In genomic region chr11:47355283-47356128, GRCh38 we compare ENCODE assay signal across 8 cellular contexts. TPM values are rescaled to one million over a fixed set of nuclear protein-coding genes. Genes with fewer than 3 reads are reported as not detected.
DNase-seq lines count a peak whose midpoint lies in the region; ATAC-seq and TF ChIP-seq lines count a peak whose summit lies in the region.

No MANE protein-coding gene starts in this region.

- H3K27ac Mint-ChIP-seq in progenitor cell of endocrine pancreas = peak overlapping the region; percentile 46

- peak; percentile 48 for TF ChIP-seq POLR2A in HCT116 (IDR thresholded peaks at IDR 0.05; ENCODE audit: borderline replicate concordance, extremely low read depth, insufficient read depth, insufficient read length)

- H4K20me1 ChIP-seq in HCT116 (ENCODE audit: insufficient read depth) = no peaks in the 10 kb centered on the region

- no peaks in the 10 kb centered on the region for H3K9me3 Mint-ChIP-seq in progenitor cell of endocrine pancreas (ENCODE audit: low read depth)

- H3K9me3 ChIP-seq in BE2C (no peaks in the 10 kb centered on the region), HCT116 (ENCODE audit: control insufficient read depth in 1 of 2, insufficient read depth in 1 of 2, low read depth in 1 of 2, low read length in 2 of 2) (no peaks in the 10 kb centered on the region), ascending aorta (no peaks in the 10 kb centered on the region), right cardiac atrium (ENCODE audit: control insufficient read depth, low read length) (no peaks in the 10 kb centered on the region)

- CTCF ChIA-PET in HCT116 (lab: Charles Lee) = interaction anchor here (0.5 to 2.0 kb wide), 23 partner anchors 19 to 1021 kb away, joined by 3 to 11 read pairs (median 4); partner anchors contain the start of gene ACP2

- peak overlapping the region; percentile 63 for H3K4me2 ChIP-seq in HCT116 (ENCODE audit: low read length)

- no peak overlapping the region for H2AFZ ChIP-seq in HCT116 (ENCODE audit: low read depth, low read length, poor library complexity, severe bottlenecking)

- peak overlapping the region; percentile 72 for H3K4me3 Mint-ChIP-seq in progenitor cell of endocrine pancreas (ENCODE audit: low read depth)

- no peaks in the 10 kb centered on the region for H3K27me3 ChIP-seq in BE2C
- H3K27me3 ChIP-seq in HCT116 (ENCODE audit: insufficient read depth, low read length) = no peaks in the 10 kb centered on the region
- no peaks in the 10 kb centered on the region for H3K27me3 ChIP-seq in ascending aorta
- no peaks in the 10 kb centered on the region for H3K27me3 ChIP-seq in right cardiac atrium (ENCODE audit: control insufficient read depth, insufficient read depth)

- H3K4me3 ChIP-seq in BE2C (ENCODE audit: low read depth, low read length) = peak overlapping the region; percentile 32
- H3K4me3 ChIP-seq in HCT116 (replicated peaks in 1 of 2; ENCODE audit: low read depth in 1 of 2, low read length in 2 of 2) = peak overlapping the region; percentile 13 to 42
- H3K4me3 ChIP-seq in ascending aorta = peak overlapping the region; percentile 65
- peak overlapping the region; percentile 59 for H3K4me3 ChIP-seq in right cardiac atrium (ENCODE audit: low read length)

- peak; percentile 99 for TF ChIP-seq RAD21 in HCT116 (IDR thresholded peaks at IDR 0.05; ENCODE audit: low read depth)

- H3K27me3 Mint-ChIP-seq in progenitor cell of endocrine pancreas = no peaks in the 10 kb centered on the region

- 30% methylated on average over 47 of the region's 47 CpGs for WGBS in right cardiac atrium

- no peaks in the 10 kb centered on the region for H3K79me2 ChIP-seq in HCT116 (ENCODE audit: insufficient read depth, low read length)

- no peaks in the 10 kb centered on the region for H3K9me2 ChIP-seq in HCT116 (ENCODE audit: insufficient read depth)

- H3K4me1 Mint-ChIP-seq in progenitor cell of endocrine pancreas (ENCODE audit: low read depth) = peaks cover 2% of the 10 kb centered on the region

- TF ChIP-seq CTCF in BE2C (IDR thresholded peaks at IDR 0.05; ENCODE audit: low read depth, low read length) (peak; percentile 86), HCT116 (IDR thresholded peaks at IDR 0.05 in 2 of 3, conservative IDR thresholded peaks at IDR 0.05 in 1 of 3; ENCODE audit: borderline replicate concordance in 1 of 3, insufficient read depth in 1 of 3, low read depth in 2 of 3, low read length in 2 of 3) (peak; percentile 96 to 100 (median 98)), ascending aorta (IDR thresholded peaks at IDR 0.05) (peak; percentile 88 to 94 (median 92)), progenitor cell of endocrine pancreas (IDR thresholded peaks at IDR 0.05; ENCODE audit: unreplicated experiment) (peak; percentile 97)

- peak overlapping the region; percentile 8; the same call in 1 of the 2 replicates for H3K27ac ChIP-seq in HCT116 (ENCODE audit: low read depth, low read length)
- H3K27ac ChIP-seq in ascending aorta = no peak overlapping the region
- peak overlapping the region; percentile 1 for H3K27ac ChIP-seq in right cardiac atrium (ENCODE audit: low read length)

- POLR2A ChIA-PET in HCT116 (lab: Charles Lee) = interaction anchor here (0.9 kb wide), 1 partner anchor 107 kb away, joined by 3 read pairs; the partner anchor contains the start of gene ACP2

- ATAC-seq in HCT116 (peak; percentile 95), right cardiac atrium (peak; percentile 54 to 57), HG02678 (IDR thresholded peaks at IDR 0.05; ENCODE audit: unreplicated experiment) (no peak), GM21360 (IDR thresholded peaks at IDR 0.05; ENCODE audit: unreplicated experiment) (no peak)

- no TSS peak for BruUV-seq in HCT116 (replicated peaks; lab: Mats Ljungman, UMichigan)

- 0 out of 2 replicates have a peak overlapping the region, but pooled peaks have one; percentile 30 for H3K9ac ChIP-seq in HCT116 (ENCODE audit: low read length)

- RAD21 ChIA-PET in HCT116 (lab: Charles Lee; ENCODE audit: low non-redundant PET in 1 of 2, low total read pairs in 2 of 2, uncharacterized antibody in 2 of 2, unreplicated experiment in 2 of 2) = interaction anchor here (0.7 to 0.9 kb wide), 4 partner anchors 121 to 672 kb away, joined by 3 to 5 read pairs (median 4); no protein-coding TSS in a partner anchor

- intact Hi-C loops in HCT116 (cut with micrococcal nuclease) (loop anchor here (1.0 to 10.0 kb wide), 5 partner anchors 85 to 466 kb away; partner anchors contain the start of genes MADD and NR1H3), ascending aorta (cut with DNase I) (loop anchor here (1.0 to 2.0 kb wide), 2 partner anchors 97 to 179 kb away; partner anchors contain the start of gene ARFGAP2), right cardiac atrium (cut with DNase I) (loop anchor here (2.0 to 10.0 kb wide), 5 partner anchors 81 to 179 kb away; partner anchors contain the start of genes MADD (in 2 of the 4), NR1H3 (in 2 of the 4), ARFGAP2 (in 1 of the 4) and PACSIN3 (in 1 of the 4))

- no peaks in the 10 kb centered on the region for H3K36me3 ChIP-seq in BE2C
- H3K36me3 ChIP-seq in HCT116 (ENCODE audit: control insufficient read depth in 1 of 2, insufficient read depth in 2 of 2, low read length in 2 of 2) = no peaks in the 10 kb centered on the region
- H3K36me3 ChIP-seq in ascending aorta = no peaks in the 10 kb centered on the region

- no peaks in the 10 kb centered on the region for H3K36me3 Mint-ChIP-seq in progenitor cell of endocrine pancreas (ENCODE audit: insufficient read depth)

- DNase-seq in BE2C (peak; percentile 93), HCT116 (ENCODE audit: low read depth, low spot score) (peak; percentile 92), NCI-H524 (lab: John Stamatoyannopoulos, UW) (peak; percentile 89 to 93), ascending aorta (ENCODE audit: low spot score in 2 of 2) (peak in 1 of 2 donors; percentile 93), right cardiac atrium (peak; percentile 94 to 98 (median 98)), progenitor cell of endocrine pancreas (ENCODE audit: low spot score, unreplicated experiment) (peak; percentile 97)

- H3K4me1 ChIP-seq in BE2C = peaks cover 11% of the 10 kb centered on the region
- peaks cover 0 to 13% of the 10 kb centered on the region in 2 experiments; a peak in 2 of 4 replicates for H3K4me1 ChIP-seq in HCT116 (ENCODE audit: control insufficient read depth in 1 of 2, insufficient read depth in 2 of 2, low read length in 2 of 2)
- peaks cover 0 to 2% of the 10 kb centered on the region in 2 donors for H3K4me1 ChIP-seq in ascending aorta
- no peaks in the 10 kb centered on the region for H3K4me1 ChIP-seq in right cardiac atrium (ENCODE audit: control insufficient read depth, insufficient read depth, low read length)

TF ChIP-seq in HCT116, 20 proteins besides CTCF, POLR2A, EP300 and RAD21 (continues in another document):
- peak; percentile 53 for TF ChIP-seq ZBTB33 (IDR thresholded peaks at IDR 0.05; ENCODE audit: extremely low read depth, insufficient replicate concordance, low read length)
- TF ChIP-seq ZFX (IDR thresholded peaks at IDR 0.05) = peak; percentile 49; the same call in 1 of the 2 replicates
- no peak for TF ChIP-seq EZH2phosphoT487 (IDR thresholded peaks at IDR 0.05; ENCODE audit: borderline replicate concordance)
- TF ChIP-seq EGR1 (IDR thresholded peaks at IDR 0.05; ENCODE audit: low read depth) = peak; percentile 17; the same call in 1 of the 2 replicates
- TF ChIP-seq, protein P1, sequence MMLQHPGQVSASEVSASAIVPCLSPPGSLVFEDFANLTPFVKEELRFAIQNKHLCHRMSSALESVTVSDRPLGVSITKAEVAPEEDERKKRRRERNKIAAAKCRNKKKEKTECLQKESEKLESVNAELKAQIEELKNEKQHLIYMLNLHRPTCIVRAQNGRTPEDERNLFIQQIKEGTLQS (IDR thresholded peaks at IDR 0.05) = no peak
- TF ChIP-seq CBX3 (IDR thresholded peaks at IDR 0.05; ENCODE audit: low read depth) = peak; percentile 77; the same call in 1 of the 2 replicates
- TF ChIP-seq SIN3A (IDR thresholded peaks at IDR 0.05; ENCODE audit: low read depth) = no peak
- no peak for TF ChIP-seq SP1 (IDR thresholded peaks at IDR 0.05; ENCODE audit: low read depth)
- TF ChIP-seq POLR2AphosphoS5 (IDR thresholded peaks at IDR 0.05; ENCODE audit: low read depth, low read length) = 0 out of 2 replicates have a peak, but pooled peaks have one; percentile 15
- peak; percentile 71 for TF ChIP-seq YY1 (IDR thresholded peaks at IDR 0.05; ENCODE audit: extremely low read depth, insufficient replicate concordance, low read depth, low read length)

RNA-seq across cellular contexts. Expression of gene MYBPC3, which starts 3.0 kb away (rescaled TPM):
- polyA plus RNA-seq in BE2C (2012; ENCODE audit: insufficient read depth, insufficient read length, low read depth) = 0.20 TPM
- 0.25 TPM for total RNA-seq in HCT116 (2021; ENCODE audit: unreplicated experiment)
- 0.12 and 0.18 TPM in 2 replicates for polyA plus RNA-seq in HCT116 (2012)
- total RNA-seq in ascending aorta = not detected
- 1,000 to 10,000 TPM in 3 of 4 donors, 100 to 1,000 TPM in 1; 953 to 1,924 (median 1,412) TPM for total RNA-seq in right cardiac atrium
- polyA plus RNA-seq in right cardiac atrium = 1,009 TPM
- total RNA-seq in progenitor cell of endocrine pancreas = 0.10 and 0.22 TPM in 2 replicates

RNA-seq across cellular contexts. Expression of gene SPI1, which starts 22.8 kb away (rescaled TPM):
- 0.63 TPM for polyA plus RNA-seq in BE2C (2012; ENCODE audit: insufficient read depth, insufficient read length, low read depth)
- total RNA-seq in HCT116 (2021; ENCODE audit: unreplicated experiment) (0.32 TPM), ascending aorta (98.2 TPM), right cardiac atrium (10 to 100 TPM; 11.6 to 24.1 (median 18.6) TPM), progenitor cell of endocrine pancreas (not detected in 2 replicates)
- polyA plus RNA-seq in HCT116 (2012) = not detected in 2 replicates
- 5.9 TPM for polyA plus RNA-seq in right cardiac atrium

RNA-seq across cellular contexts. Expression of gene SLC39A13, which starts 52.9 kb away (rescaled TPM):
- polyA plus RNA-seq in BE2C (2012; ENCODE audit: insufficient read depth, insufficient read length, low read depth) = 41.0 TPM
- total RNA-seq in HCT116 (2021; ENCODE audit: unreplicated experiment) = 23.9 TPM
- 15.9 and 17.1 TPM in 2 replicates for polyA plus RNA-seq in HCT116 (2012)
- total RNA-seq in ascending aorta = 246 TPM
- total RNA-seq in right cardiac atrium = 10 to 100 TPM; 41.7 to 46.6 (median 44.9) TPM
- polyA plus RNA-seq in right cardiac atrium = 61.6 TPM
- 38.3 and 42.4 TPM in 2 replicates for total RNA-seq in progenitor cell of endocrine pancreas

Comparison
In these comparisons a context has a peak if more than half of its experiments do, and no peak if none do; other contexts are left out.
1. ATAC-seq: peak in HCT116 (single experiment) and right cardiac atrium (2 of 2); none in HG02678 (single experiment) and GM21360 (single experiment).
2. H3K27ac ChIP-seq: peak in HCT116 (single experiment) and right cardiac atrium (single experiment); none in ascending aorta (0 of 2).
3. RNA of gene MYBPC3, which starts 3.0 kb away (total RNA-seq): 953 to 1,924 TPM in right cardiac atrium; 0.25 TPM in HCT116 (single experiment), 0.10 to 0.22 TPM in progenitor cell of endocrine pancreas and not detected in ascending aorta (single experiment); every median in the first group is over 100 times any median in the second.
4. Peak in every context shown above with its lines, with median percentiles within 50 percentile points of each other: H3K4me3 ChIP-seq and CTCF ChIP-seq.